Comparison of ENCODE assay signal across 8 cellular contexts in the genomic region with DNA sequence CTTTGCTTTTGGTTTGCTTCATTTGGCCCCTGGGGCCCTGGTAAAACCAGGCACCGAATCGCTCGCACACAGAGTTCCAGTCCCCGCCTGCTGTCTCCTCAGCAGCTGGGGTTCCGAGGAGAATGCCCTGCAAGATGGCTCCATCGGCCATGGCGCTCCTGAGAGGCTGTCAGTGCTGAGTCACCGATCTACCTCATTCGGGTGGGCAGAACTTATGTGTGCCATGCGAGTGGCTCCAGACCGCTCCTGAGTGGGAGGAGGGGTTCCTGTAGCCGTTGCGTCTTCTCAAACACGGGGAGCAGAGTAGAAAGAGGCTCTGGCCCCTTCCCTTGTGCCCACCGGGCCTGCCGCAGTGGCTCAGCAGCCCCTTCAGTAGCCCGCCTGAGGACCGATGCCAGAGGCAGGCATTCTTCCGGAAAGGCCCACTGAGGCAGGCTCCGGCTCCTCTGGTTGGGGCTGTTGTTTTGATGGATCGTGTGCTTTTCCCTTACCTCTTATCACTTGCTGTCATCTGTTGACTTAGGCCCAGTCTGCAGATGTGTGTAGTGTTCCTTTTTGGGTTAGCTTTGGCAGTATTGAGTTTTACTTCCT. TPM values are rescaled to one million over a fixed set of nuclear protein-coding genes. Genes with fewer than 3 reads are reported as not detected.
DNase-seq lines count a peak whose midpoint lies in the region; ATAC-seq and TF ChIP-seq lines count a peak whose summit lies in the region.

No MANE protein-coding gene starts in this region.

- H3K27me3 ChIP-seq in sigmoid colon = no peaks in the 10 kb centered on the region

- WGBS in sigmoid colon, 2 donors = 12 to 21% methylated on average over 21 of the region's 21 CpGs

- peak in 2 of 3 experiments; percentile 45 to 66 for DNase-seq in NCI-H1417 (lab: John Stamatoyannopoulos, UW)
- no peak for DNase-seq in NCI-H1417 treated with DMSO at 0.1 percent for 48 hours (lab: John Stamatoyannopoulos, UW)
- no peak for DNase-seq in SK-N-MC (ENCODE audit: low read depth, low spot score)
- peak; percentile 68 to 81 for DNase-seq in activated naive CD4-positive, alpha-beta T cell treated with anti-CD3 and anti-CD28 coated beads, Interleukin-2, amount 50 U/mL, for 72 hours (ENCODE audit: low spot score in 2 of 2)
- DNase-seq in left ventricle myocardium superior = peak; percentile 52
- peak; percentile 70 for DNase-seq in sigmoid colon

- intact Hi-C loops in left ventricle myocardium superior (cut with micrococcal nuclease) (no loop called here), sigmoid colon (cut with DNase I) (no loop called here)

- H3K36me3 Mint-ChIP-seq in activated naive CD4-positive, alpha-beta T cell treated with anti-CD3 and anti-CD28 coated beads, Interleukin-2, amount 50 U/mL, for 72 hours = peaks cover 12 to 17% of the 10 kb centered on the region in 2 donors

- H3K9ac ChIP-seq in SK-N-MC (ENCODE audit: insufficient read length) = peak overlapping the region; percentile 66

- H3K4me3 ChIP-seq in SK-N-MC (peak overlapping the region; percentile 83), sigmoid colon (peak overlapping the region; percentile 92 to 98 (median 96))

- H3K4me1 ChIP-seq in sigmoid colon = peaks cover 0 to 27% (median 22%) of the 10 kb centered on the region in 4 donors

- no peaks in the 10 kb centered on the region; the same call in 1 of the 2 replicates for H3K36me3 ChIP-seq in SK-N-MC (ENCODE audit: insufficient read depth, low read length)
- peaks cover 0 to 35% (median 16%) of the 10 kb centered on the region in 4 donors for H3K36me3 ChIP-seq in sigmoid colon

- ATAC-seq in HG03342 (IDR thresholded peaks at IDR 0.05; ENCODE audit: unreplicated experiment) (peak; percentile 36), left ventricle myocardium superior (peak; percentile 29), HG03139 (IDR thresholded peaks at IDR 0.05; ENCODE audit: unreplicated experiment) (no peak)
- ATAC-seq in activated naive CD4-positive, alpha-beta T cell treated with anti-CD3 and anti-CD28 coated beads, Interleukin-2, amount 50 U/mL, for 72 hours = peak; percentile 82 to 85

- H3K27ac ChIP-seq in SK-N-MC = no peak overlapping the region
- peak overlapping the region; percentile 83 to 93 (median 86) for H3K27ac ChIP-seq in sigmoid colon

- H3K27ac Mint-ChIP-seq in activated naive CD4-positive, alpha-beta T cell treated with anti-CD3 and anti-CD28 coated beads, Interleukin-2, amount 50 U/mL, for 72 hours = peak overlapping the region; percentile 99 to 100

- H3K9me3 ChIP-seq in SK-N-MC (ENCODE audit: low read depth, low read length) = no peaks in the 10 kb centered on the region
- no peaks in the 10 kb centered on the region for H3K9me3 ChIP-seq in sigmoid colon

- TF ChIP-seq POLR2A in sigmoid colon (IDR thresholded peaks at IDR 0.05) = no peak

- TF ChIP-seq EP300 in sigmoid colon (IDR thresholded peaks at IDR 0.05) = no peak

- no peak for TF ChIP-seq CTCF in sigmoid colon (IDR thresholded peaks at IDR 0.05)

- no peaks in the 10 kb centered on the region for H3K9me3 Mint-ChIP-seq in activated naive CD4-positive, alpha-beta T cell treated with anti-CD3 and anti-CD28 coated beads, Interleukin-2, amount 50 U/mL, for 72 hours

RNA-seq across cellular contexts. Expression of a gene that starts 0.9 kb away (rescaled TPM):
- total RNA-seq in activated naive CD4-positive, alpha-beta T cell treated with anti-CD3 and anti-CD28 coated beads, Interleukin-2, amount 50 U/mL, for 72 hours = 10 to 100 TPM; 26.7 to 29.3 TPM
- 12.1 TPM for total RNA-seq in left ventricle myocardium superior
- 10 to 100 TPM; 14.3 to 36.3 (median 18.9) TPM for total RNA-seq in sigmoid colon
- polyA plus RNA-seq in sigmoid colon = 10 to 100 TPM in 1 of 3 donors, 1 to 10 TPM in 2; 5.4 to 27.9 (median 5.5) TPM

RNA-seq across cellular contexts. Expression of a gene that starts 6.2 kb away (rescaled TPM):
- total RNA-seq in activated naive CD4-positive, alpha-beta T cell treated with anti-CD3 and anti-CD28 coated beads, Interleukin-2, amount 50 U/mL, for 72 hours = 10 to 100 TPM; 23.5 to 33.6 TPM
- 27.6 TPM for total RNA-seq in left ventricle myocardium superior
- 10 to 100 TPM; 25.8 to 34.6 (median 30.2) TPM for total RNA-seq in sigmoid colon
- 10 to 100 TPM; 18.3 to 34.6 (median 19.8) TPM for polyA plus RNA-seq in sigmoid colon

RNA-seq across cellular contexts. Expression of a gene that starts 15.3 kb away (rescaled TPM):
- 1 to 10 TPM; 2.4 to 10.0 TPM for total RNA-seq in activated naive CD4-positive, alpha-beta T cell treated with anti-CD3 and anti-CD28 coated beads, Interleukin-2, amount 50 U/mL, for 72 hours
- total RNA-seq in left ventricle myocardium superior = 132 TPM
- total RNA-seq in sigmoid colon = 10 to 100 TPM; 38.8 to 63.1 (median 51.6) TPM
- polyA plus RNA-seq in sigmoid colon = 10 to 100 TPM in 1 of 3 donors, 1 to 10 TPM in 2; 4.2 to 15.6 (median 9.5) TPM

RNA-seq across cellular contexts. Expression of a gene that starts 22.9 kb away (rescaled TPM):
- 1 to 10 TPM in 1 of 2 donors, not detected in 1; 1.2 TPM for total RNA-seq in activated naive CD4-positive, alpha-beta T cell treated with anti-CD3 and anti-CD28 coated beads, Interleukin-2, amount 50 U/mL, for 72 hours
- total RNA-seq in left ventricle myocardium superior (not detected), sigmoid colon (not detected)
- polyA plus RNA-seq in sigmoid colon = not detected

RNA-seq across cellular contexts. Expression of a gene that starts 46.2 kb away (rescaled TPM):
- not detected for total RNA-seq in activated naive CD4-positive, alpha-beta T cell treated with anti-CD3 and anti-CD28 coated beads, Interleukin-2, amount 50 U/mL, for 72 hours
- total RNA-seq in left ventricle myocardium superior = 46.1 TPM
- total RNA-seq in sigmoid colon = not detected
- not detected for polyA plus RNA-seq in sigmoid colon

Comparison
In these comparisons a context has a peak if more than half of its experiments do, and no peak if none do; other contexts are left out.
1. DNase-seq: peak in NCI-H1417 (2 of 3), activated naive CD4-positive, alpha-beta T cell treated with anti-CD3 and anti-CD28 coated beads, Interleukin-2, amount 50 U/mL, for 72 hours (2 of 2), left ventricle myocardium superior (single experiment) and sigmoid colon (single experiment); none in NCI-H1417 treated with DMSO at 0.1 percent for 48 hours (single experiment) and SK-N-MC (single experiment).